ENCODE assay signal across 9 cellular contexts in the genomic region with DNA sequence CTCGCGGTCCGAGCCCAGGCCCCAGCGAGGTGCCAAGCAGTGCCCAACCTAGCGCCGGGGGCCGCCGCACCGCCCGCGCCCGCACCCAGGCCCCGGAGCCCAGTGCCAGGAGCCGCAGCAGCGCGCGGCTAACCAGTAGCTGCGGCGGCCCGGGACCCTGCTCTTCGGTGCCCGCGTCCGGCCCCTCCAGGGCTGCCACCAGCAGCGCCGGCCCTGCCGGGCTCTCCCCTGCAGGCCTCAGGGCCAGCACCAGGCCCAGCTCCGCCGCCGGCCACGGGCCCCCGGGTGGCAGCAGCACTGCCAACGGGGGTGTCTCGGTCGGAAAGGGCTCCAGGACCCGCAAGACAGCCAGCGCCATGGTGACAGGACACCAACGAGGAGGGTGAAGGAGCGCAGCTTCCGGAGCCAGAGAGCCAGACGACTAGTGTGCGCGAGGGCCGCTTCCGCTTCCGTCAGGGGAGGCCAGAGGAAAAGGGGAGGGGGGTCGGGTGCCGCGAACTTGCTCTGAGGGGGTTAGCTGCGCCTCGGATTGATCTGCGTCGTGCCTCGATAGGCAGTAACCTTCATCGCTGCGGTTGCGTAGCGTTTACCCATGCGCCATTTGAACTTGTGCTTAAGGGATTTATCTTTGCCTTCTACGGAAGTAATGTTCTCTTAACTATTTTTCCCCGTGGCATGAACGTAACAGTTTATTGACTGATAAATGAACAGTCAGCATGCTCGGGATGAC. TPM values are rescaled to one million over a fixed set of nuclear protein-coding genes. Genes with fewer than 3 reads are reported as not detected.
DNase-seq lines count a peak whose midpoint lies in the region; ATAC-seq, FAIRE-seq and TF ChIP-seq lines count a peak whose summit lies in the region.
"Had no signal": no experiment of that assay in that cellular context is flagged by ENCODE, and none has a peak within 500 bp of the region (broad histone marks: within the 10 kb centered on the region; RNA-seq: fewer than 3 reads in every experiment).

Gene PEX6 (minus strand): TSS at position 389 of the 730 bp plus-strand sequence. CDS start 31 bp downstream, at position 358.

- peaks cover 10% of the 10 kb centered on the region for H3K79me2 ChIP-seq in HepG2 (ENCODE audit: insufficient read depth, low read length)

- H3K9me3 ChIP-seq in BLaER1, result no peaks in the 10 kb centered on the region
- H3K9me3 ChIP-seq in HepG2 (ENCODE audit: low read length), result no peaks in the 10 kb centered on the region

- H2AFZ ChIP-seq in HepG2 (ENCODE audit: low read length), result peak within 1 kb of the TSS; percentile 85

- TF ChIP-seq CTCF in HepG2 (CRISPR knock-in tag; IDR thresholded peaks at IDR 0.05), result peak; percentile 33; the same call in 1 of the 2 replicates

- H3K4me2 ChIP-seq in BLaER1 (peak within 1 kb of the TSS; percentile 96), HepG2 (ENCODE audit: low read depth, low read length) (peak within 1 kb of the TSS; percentile 97)

- peak within 1 kb of the TSS; percentile 96 for H3K9ac ChIP-seq in BLaER1
- peak within 1 kb of the TSS; percentile 87 for H3K9ac ChIP-seq in HepG2 (ENCODE audit: insufficient read depth, low read depth, low read length)

- CTCF ChIA-PET in HepG2 (lab: Yijun Ruan, JAX; ENCODE audit: low intra/inter-chr PET ratio, low total read pairs), result no interaction called here

- H3K4me3 ChIP-seq in BLaER1 (peak within 1 kb of the TSS; percentile 98), HepG2 (replicated peaks in 1 of 3; ENCODE audit: insufficient read depth in 1 of 3, low read depth in 2 of 3, low read length in 3 of 3) (peak within 1 kb of the TSS; percentile 79 to 96 (median 95))

- POLR2A ChIA-PET in HepG2 (lab: Yijun Ruan, JAX), result interaction anchor here (0.6 to 3.8 kb wide), 31 partner anchors 9 to 596 kb away, joined by 3 to 52 read pairs (median 7); partner anchors contain the start of genes BICRAL, CNPY3, CUL7 and CUL9

- H3K27ac ChIP-seq in BLaER1 (peak within 1 kb of the TSS; percentile 95), HepG2 (ENCODE audit: extremely low read length, insufficient read depth, low read length) (peak within 1 kb of the TSS; percentile 73)

- H3K27me3 ChIP-seq in BLaER1 (no peaks in the 10 kb centered on the region), HepG2 (ENCODE audit: control insufficient read depth in 1 of 2, insufficient read depth in 2 of 2, low read length in 2 of 2) (no peaks in the 10 kb centered on the region; a peak in 1 of 5 replicates)

- peak; percentile 56 for FAIRE-seq in HepG2 (lab: Jason Lieb, UNC)
- FAIRE-seq: endometrium had no signal

- no TSS peak for BruUV-seq in HepG2 (replicated peaks; lab: Mats Ljungman, UMichigan)

- WGBS in HepG2 (ENCODE audit: low lambda C conversion rate), result 0% methylated on average over 31 of the region's 63 CpGs

- H3K4me1 ChIP-seq in BLaER1 (peaks cover 42% of the 10 kb centered on the region), HepG2 (ENCODE audit: insufficient read depth, low read length) (peaks cover 44% of the 10 kb centered on the region)

- TF ChIP-seq RAD21 in HepG2 (CRISPR knock-in tag; IDR thresholded peaks at IDR 0.05), result 0 out of 2 replicates have a peak, but pooled peaks have one; percentile 17

- H3K36me3 ChIP-seq in BLaER1 (peaks cover 14% of the 10 kb centered on the region), HepG2 (replicated peaks in 1 of 2; ENCODE audit: control insufficient read depth in 1 of 2, insufficient read depth in 2 of 2, low read length in 2 of 2) (no peaks in the 10 kb centered on the region)

- no peak; a peak in 1 of 4 replicates for TF ChIP-seq EP300 in HepG2 (IDR thresholded peaks at IDR 0.05; ENCODE audit: low read depth in 2 of 2, low read length in 2 of 2)
- peak; percentile 16; the same call in 1 of the 2 replicates for TF ChIP-seq EP300 in HepG2 (CRISPR knock-in tag; IDR thresholded peaks at IDR 0.05; ENCODE audit: borderline replicate concordance)

- in situ Hi-C loops in HepG2 (cut with HindIII; ENCODE audit: extremely low pct_ligation_motif_present, low pct_unique_long_range_greater_than_20kb), result no loop called here

- DNase-seq in NCI-H748 (lab: John Stamatoyannopoulos, UW; ENCODE audit: unreplicated experiment) (peak; percentile 97), dermis blood vessel endothelial cell (peak; percentile 88), HepG2 (ENCODE audit: low spot score) (peak; percentile 90)
- DNase-seq in activated CD4-positive, alpha-beta T cell treated with anti-CD3 and anti-CD28 coated beads, Interleukin-2, amount 50 U/mL, for 24 hours (ENCODE audit: low read depth in 1 of 2, low spot score in 1 of 2), result peak; percentile 76 to 92
- DNase-seq in stimulated activated CD4-positive, alpha-beta T cell treated with anti-CD3 and anti-CD28 coated beads, Interleukin-4, amount 100 ng/mL, for 24 hours, result peak; percentile 90

- ATAC-seq in GM19395 (IDR thresholded peaks at IDR 0.05; ENCODE audit: unreplicated experiment), result peak; percentile 93
- peak; percentile 34 for ATAC-seq in HG03558 (IDR thresholded peaks at IDR 0.05; ENCODE audit: extremely low read depth, unreplicated experiment)
- peak; percentile 91 for ATAC-seq in HepG2

- peaks cover 7% of the 10 kb centered on the region; the same call in 1 of the 2 replicates for H4K20me1 ChIP-seq in BLaER1
- no peaks in the 10 kb centered on the region for H4K20me1 ChIP-seq in HepG2 (ENCODE audit: insufficient read depth, low read length)

- TF ChIP-seq POLR2A in HepG2 (IDR thresholded peaks at IDR 0.05; ENCODE audit: insufficient read depth in 1 of 2, low read depth in 2 of 2, low read length in 2 of 2), result peak; percentile 96

- intact Hi-C loops in HepG2 (cut with micrococcal nuclease; ENCODE audit: unreplicated experiment), result loop anchor here (2.0 kb wide), 1 partner anchor 78 kb away; no protein-coding TSS in a partner anchor

TF ChIP-seq in HepG2, 621 proteins besides CTCF, POLR2A, EP300 and RAD21 (continues in another document):
- TF ChIP-seq NR2F6 (IDR thresholded peaks at IDR 0.05), result peak; percentile 50; the same call in 1 of the 2 replicates
- peak; percentile 37; the same call in 1 of the 2 replicates for TF ChIP-seq NR2F6 (CRISPR knock-in tag; IDR thresholded peaks at IDR 0.05)
- no peak for TF ChIP-seq ZNF724P (CRISPR knock-in tag; IDR thresholded peaks at IDR 0.05; ENCODE audit: borderline replicate concordance)
- TF ChIP-seq, protein P1, sequence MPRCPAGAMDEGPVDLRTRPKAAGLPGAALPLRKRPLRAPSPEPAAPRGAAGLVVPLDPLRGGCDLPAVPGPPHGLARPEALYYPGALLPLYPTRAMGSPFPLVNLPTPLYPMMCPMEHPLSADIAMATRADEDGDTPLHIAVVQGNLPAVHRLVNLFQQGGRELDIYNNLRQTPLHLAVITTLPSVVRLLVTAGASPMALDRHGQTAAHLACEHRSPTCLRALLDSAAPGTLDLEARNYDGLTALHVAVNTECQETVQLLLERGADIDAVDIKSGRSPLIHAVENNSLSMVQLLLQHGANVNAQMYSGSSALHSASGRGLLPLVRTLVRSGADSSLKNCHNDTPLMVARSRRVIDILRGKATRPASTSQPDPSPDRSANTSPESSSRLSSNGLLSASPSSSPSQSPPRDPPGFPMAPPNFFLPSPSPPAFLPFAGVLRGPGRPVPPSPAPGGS (CRISPR knock-in tag; IDR thresholded peaks at IDR 0.05), result peak; percentile 90
- peak; percentile 89 for TF ChIP-seq PHF20 (CRISPR knock-in tag; IDR thresholded peaks at IDR 0.05)
- peak; percentile 70 for TF ChIP-seq ONECUT2 (CRISPR knock-in tag; IDR thresholded peaks at IDR 0.05)

RNA-seq across cellular contexts. Expression of gene PEX6, which starts in this region (rescaled TPM):
- 19.1 and 45.8 TPM in 2 replicates for total RNA-seq in dermis blood vessel endothelial cell
- 3.6 and 5.1 TPM in 2 replicates for total RNA-seq in HepG2 (2016; rRNA removed; fragmentation: Illumina TruSeq; extraction: Trizol)
- 0.61 and 1.2 TPM in 2 replicates for total RNA-seq in HepG2 (2016; cell fraction: cytosol; rRNA removed; fragmentation: Illumina TruSeq; extraction: Trizol; ENCODE audit: low read depth)
- 2.9 and 4.9 TPM in 2 replicates for total RNA-seq in HepG2 (2016; cell fraction: insoluble cytoplasmic fraction; rRNA removed; fragmentation: Illumina TruSeq; extraction: Trizol)
- total RNA-seq in HepG2 (2016; cell fraction: membrane; rRNA removed; fragmentation: Illumina TruSeq; extraction: Trizol), result 2.1 TPM in 2 replicates
- 5.5 and 5.6 TPM in 2 replicates for total RNA-seq in HepG2 (2016; cell fraction: nucleus; rRNA removed; fragmentation: Illumina TruSeq; extraction: Trizol)
- polyA plus RNA-seq in HepG2 (2011; rRNA removed), result 6.7 and 8.5 TPM in 2 replicates
- polyA plus RNA-seq in HepG2 (2011; cell fraction: cytosol; rRNA removed), result 5.0 and 6.5 TPM in 2 replicates
- 46.4 and 54.7 TPM in 2 replicates for polyA plus RNA-seq in HepG2 (2011; cell fraction: nucleus; rRNA removed)
- polyA plus RNA-seq in HepG2 (2012), result 8.5 and 12.2 TPM in 2 replicates
- 0.38 and 0.54 TPM in 2 replicates for polyA plus RNA-seq in HepG2 (2016; cell fraction: cytosol; fragmentation: Illumina TruSeq; extraction: Trizol; ENCODE audit: low read depth)
- 2.3 and 3.1 TPM in 2 replicates for polyA plus RNA-seq in HepG2 (2016; cell fraction: insoluble cytoplasmic fraction; fragmentation: Illumina TruSeq; extraction: Trizol; ENCODE audit: low read depth)
- 1.00 and 1.0 TPM in 2 replicates for polyA plus RNA-seq in HepG2 (2016; cell fraction: membrane; fragmentation: Illumina TruSeq; extraction: Trizol; ENCODE audit: low read depth)
- 8.5 and 8.9 TPM in 2 replicates for polyA plus RNA-seq in HepG2 (2016; cell fraction: nucleus; fragmentation: Illumina TruSeq; extraction: Trizol; ENCODE audit: insufficient read depth, low read depth)
- 13.3 and 14.3 TPM in 2 replicates for polyA minus RNA-seq in HepG2 (2011; rRNA and poly(A)+ RNA removed; ENCODE audit: low replicate concordance)
- polyA minus RNA-seq in HepG2 (2011; cell fraction: cytosol; rRNA and poly(A)+ RNA removed), result 4.7 and 7.1 TPM in 2 replicates
- polyA minus RNA-seq in HepG2 (2011; cell fraction: nucleus; rRNA and poly(A)+ RNA removed), result 7.8 and 8.2 TPM in 2 replicates

Comparison
In these comparisons a context has a peak if more than half of its experiments do, and no peak if none do; other contexts are left out.
1. Peak in every context shown above with its lines: DNase-seq, ATAC-seq, H3K4me3 ChIP-seq and H3K27ac ChIP-seq.
2. ATAC-seq: peak in every context shown above with its lines; median percentile 93 in GM19395; 91 in HepG2; 34 in HG03558.